12 cellular contexts compared by ENCODE assay signal in the genomic region with DNA sequence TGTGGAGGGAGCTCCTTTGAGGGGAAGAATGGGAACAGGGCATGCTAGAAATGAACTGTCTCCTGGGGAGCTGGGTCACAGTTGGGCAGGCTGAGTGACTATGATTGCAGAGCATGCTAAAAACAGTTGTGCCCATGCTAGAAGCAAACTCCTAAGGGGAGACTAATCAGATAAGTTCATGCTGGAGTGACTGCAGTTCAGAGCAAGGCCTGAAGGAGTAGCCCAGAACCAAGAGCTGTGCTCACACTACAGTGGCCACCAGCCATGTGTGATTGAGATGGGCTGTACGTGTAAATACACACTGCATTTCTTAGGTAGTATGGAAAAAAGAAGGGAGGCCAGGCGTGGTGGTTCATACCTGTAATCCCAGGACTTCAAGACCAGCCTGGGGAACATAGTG. TPM values are rescaled to one million over a fixed set of nuclear protein-coding genes. Genes with fewer than 3 reads are reported as not detected.
DNase-seq lines count a peak whose midpoint lies in the region; ATAC-seq and TF ChIP-seq lines count a peak whose summit lies in the region.
"Had no signal": no experiment of that assay in that cellular context is flagged by ENCODE, and none has a peak within 500 bp of the region (broad histone marks: within the 10 kb centered on the region; RNA-seq: fewer than 3 reads in every experiment).

No MANE protein-coding gene starts in this region.

- no peaks in the 10 kb centered on the region for H3K9me2 ChIP-seq in HCT116 (ENCODE audit: insufficient read depth)

- H3K9me3 Mint-ChIP-seq in CD8-positive, alpha-beta T cell: no peaks in the 10 kb centered on the region
- no peaks in the 10 kb centered on the region for H3K9me3 Mint-ChIP-seq in activated CD8-positive, alpha-beta T cell treated with anti-CD3 and anti-CD28 coated beads, Interleukin-2, amount 10 ng/mL, durations not matched to agents 7 days and 5 days (ENCODE audit: insufficient read depth)
- no peaks in the 10 kb centered on the region for H3K9me3 Mint-ChIP-seq in natural killer cell

- intact Hi-C loops in CD8-positive, alpha-beta T cell (cut with DNase I, micrococcal nuclease): no loop called here
- intact Hi-C loops in HCT116 (cut with micrococcal nuclease): no loop called here
- intact Hi-C loops in natural killer cell (cut with micrococcal nuclease): no loop called here

- H3K36me3 Mint-ChIP-seq in CD8-positive, alpha-beta T cell: peaks cover 64% of the 10 kb centered on the region
- peaks cover 58% of the 10 kb centered on the region for H3K36me3 Mint-ChIP-seq in activated CD8-positive, alpha-beta T cell treated with anti-CD3 and anti-CD28 coated beads, Interleukin-2, amount 10 ng/mL, durations not matched to agents 7 days and 5 days (ENCODE audit: low read depth)
- peaks cover 6% of the 10 kb centered on the region for H3K36me3 Mint-ChIP-seq in natural killer cell

- no peaks in the 10 kb centered on the region for H3K9me3 ChIP-seq in CD8-positive, alpha-beta T cell (ENCODE audit: low read length)
- H3K9me3 ChIP-seq in HCT116 (ENCODE audit: control insufficient read depth in 1 of 2, insufficient read depth in 1 of 2, low read depth in 1 of 2, low read length in 2 of 2): peaks cover 0 to 6% of the 10 kb centered on the region in 2 experiments; a peak in 1 of 4 replicates

- no peaks in the 10 kb centered on the region for H4K20me1 ChIP-seq in HCT116 (ENCODE audit: insufficient read depth)

- H3K27me3 ChIP-seq in CD8-positive, alpha-beta T cell (ENCODE audit: insufficient read depth, low read length): no peaks in the 10 kb centered on the region
- H3K27me3 ChIP-seq in HCT116 (ENCODE audit: insufficient read depth, low read length): no peaks in the 10 kb centered on the region

- H3K4me1 Mint-ChIP-seq in CD8-positive, alpha-beta T cell (ENCODE audit: low read depth): peaks cover 5% of the 10 kb centered on the region
- H3K4me1 Mint-ChIP-seq in activated CD8-positive, alpha-beta T cell treated with anti-CD3 and anti-CD28 coated beads, Interleukin-2, amount 10 ng/mL, durations not matched to agents 7 days and 5 days (ENCODE audit: low read depth): peaks cover 16% of the 10 kb centered on the region
- peaks cover 19 to 37% of the 10 kb centered on the region in 2 donors for H3K4me1 Mint-ChIP-seq in natural killer cell

- no peak overlapping the region for H2AFZ ChIP-seq in HCT116 (ENCODE audit: low read depth, low read length, poor library complexity, severe bottlenecking)

- no peaks in the 10 kb centered on the region for H3K4me1 ChIP-seq in CD8-positive, alpha-beta T cell (ENCODE audit: insufficient read depth, low read length)
- peaks cover 15 to 16% of the 10 kb centered on the region in 2 experiments; a peak in 3 of 4 replicates for H3K4me1 ChIP-seq in HCT116 (ENCODE audit: control insufficient read depth in 1 of 2, insufficient read depth in 2 of 2, low read length in 2 of 2)

- H3K4me2 ChIP-seq in HCT116 (ENCODE audit: low read length): no peak overlapping the region

- no peak for DNase-seq in CD8-positive, alpha-beta T cell
- no peak for DNase-seq in HCT116 (ENCODE audit: low read depth, low spot score)
- DNase-seq in activated CD8-positive, alpha-beta T cell treated with anti-CD3 and anti-CD28 coated beads, Interleukin-2, amount 10 ng/mL, durations not matched to agents 7 days and 5 days: no peak
- no peak for DNase-seq in natural killer cell
- no peak for DNase-seq in SIG-M5 (lab: John Stamatoyannopoulos, UW)
- DNase-seq in SW480 (ENCODE audit: low spot score): no peak
- DNase-seq: activated CD4-positive, alpha-beta T cell treated with anti-CD3 and anti-CD28 coated beads for 48 hours; activated gamma-delta T cell treated with Interleukin-2 at 50 U/mL for 16 hours; cerebellar nuclear complex had no signal

- H3K4me3 Mint-ChIP-seq in CD8-positive, alpha-beta T cell: no peak overlapping the region
- no peak overlapping the region for H3K4me3 Mint-ChIP-seq in activated CD8-positive, alpha-beta T cell treated with anti-CD3 and anti-CD28 coated beads, Interleukin-2, amount 10 ng/mL, durations not matched to agents 7 days and 5 days
- no peak overlapping the region for H3K4me3 Mint-ChIP-seq in natural killer cell

- no TSS peak for BruUV-seq in HCT116 (replicated peaks; lab: Mats Ljungman, UMichigan)

- no peak for TF ChIP-seq POLR2A in HCT116 (IDR thresholded peaks at IDR 0.05; ENCODE audit: borderline replicate concordance, extremely low read depth, insufficient read depth, insufficient read length)

- TF ChIP-seq CTCF in CD8-positive, alpha-beta T cell (IDR thresholded peaks at IDR 0.05): no peak
- TF ChIP-seq CTCF in HCT116 (IDR thresholded peaks at IDR 0.05 in 2 of 3, conservative IDR thresholded peaks at IDR 0.05 in 1 of 3; ENCODE audit: borderline replicate concordance in 1 of 3, insufficient read depth in 1 of 3, low read depth in 2 of 3, low read length in 2 of 3) (peak in 2 of 3 experiments; percentile 15 to 25; a peak in 1 of 6 replicates), natural killer cell (IDR thresholded peaks at IDR 0.05) (no peak)

- RAD21 ChIA-PET in HCT116 (lab: Charles Lee; ENCODE audit: low non-redundant PET in 1 of 2, low total read pairs in 2 of 2, uncharacterized antibody in 2 of 2, unreplicated experiment in 2 of 2): no interaction called here

- H3K9ac ChIP-seq in HCT116 (ENCODE audit: low read length): no peak overlapping the region

- TF ChIP-seq RAD21 in HCT116 (IDR thresholded peaks at IDR 0.05; ENCODE audit: low read depth): no peak

- ATAC-seq in CD8-positive, alpha-beta T cell: peak; percentile 64
- ATAC-seq in HCT116: peak; percentile 60
- ATAC-seq in activated CD8-positive, alpha-beta T cell treated with anti-CD3 and anti-CD28 coated beads, Interleukin-2, amount 10 ng/mL, durations not matched to agents 7 days and 5 days: peak; percentile 60
- ATAC-seq in natural killer cell: peak in 2 of 3 donors; percentile 44 to 58
- no peak for ATAC-seq in HG03565 (IDR thresholded peaks at IDR 0.05; ENCODE audit: unreplicated experiment)
- no peak for ATAC-seq in GM19035 (IDR thresholded peaks at IDR 0.05; ENCODE audit: unreplicated experiment)
- ATAC-seq: Right ventricle myocardium inferior had no signal

- CTCF ChIA-PET in CD8-positive, alpha-beta T cell (lab: Charles Lee): interaction anchor here (4.2 kb wide), 1 partner anchor 18 kb away, joined by 20 read pairs; no protein-coding TSS in a partner anchor
- CTCF ChIA-PET in HCT116 (lab: Charles Lee): no interaction called here
- CTCF ChIA-PET in activated CD8-positive, alpha-beta T cell treated with anti-CD3 and anti-CD28 coated beads, Interleukin-2, amount 10 ng/mL, durations not matched to agents 7 days and 5 days (lab: Charles Lee): interaction anchor here (1.4 to 1.5 kb wide), 3 partner anchors 17 to 34 kb away, joined by 3 to 4 read pairs (median 3); no protein-coding TSS in a partner anchor

- H3K36me3 ChIP-seq in CD8-positive, alpha-beta T cell (ENCODE audit: insufficient read depth, low read length): peaks cover 31% of the 10 kb centered on the region
- peaks cover 8 to 36% of the 10 kb centered on the region in 2 experiments for H3K36me3 ChIP-seq in HCT116 (ENCODE audit: control insufficient read depth in 1 of 2, insufficient read depth in 2 of 2, low read length in 2 of 2)

- no peaks in the 10 kb centered on the region for H3K27me3 Mint-ChIP-seq in CD8-positive, alpha-beta T cell (ENCODE audit: low read depth)
- no peaks in the 10 kb centered on the region for H3K27me3 Mint-ChIP-seq in activated CD8-positive, alpha-beta T cell treated with anti-CD3 and anti-CD28 coated beads, Interleukin-2, amount 10 ng/mL, durations not matched to agents 7 days and 5 days (ENCODE audit: low read depth)
- H3K27me3 Mint-ChIP-seq in natural killer cell (ENCODE audit: low read depth in 2 of 2): no peaks in the 10 kb centered on the region

- POLR2A ChIA-PET in CD8-positive, alpha-beta T cell (lab: Charles Lee): no interaction called here
- POLR2A ChIA-PET in HCT116 (lab: Charles Lee): no interaction called here
- POLR2A ChIA-PET in activated CD8-positive, alpha-beta T cell treated with anti-CD3 and anti-CD28 coated beads, Interleukin-2, amount 10 ng/mL, durations not matched to agents 7 days and 5 days (lab: Charles Lee): interaction anchor here (1.4 kb wide), 1 partner anchor 28 kb away, joined by 4 read pairs; the partner anchor contains the start of gene ST6GALNAC4

- H3K4me3 ChIP-seq in CD8-positive, alpha-beta T cell (ENCODE audit: low read depth, low read length): no peak overlapping the region
- H3K4me3 ChIP-seq in HCT116 (replicated peaks in 1 of 2; ENCODE audit: low read depth in 1 of 2, low read length in 2 of 2): no peak overlapping the region

- no peak overlapping the region for H3K27ac ChIP-seq in CD8-positive, alpha-beta T cell (ENCODE audit: low read depth, low read length)
- H3K27ac ChIP-seq in HCT116 (ENCODE audit: low read depth, low read length): no peak overlapping the region

- no peak overlapping the region for H3K27ac Mint-ChIP-seq in CD8-positive, alpha-beta T cell
- no peak overlapping the region for H3K27ac Mint-ChIP-seq in activated CD8-positive, alpha-beta T cell treated with anti-CD3 and anti-CD28 coated beads, Interleukin-2, amount 10 ng/mL, durations not matched to agents 7 days and 5 days
- H3K27ac Mint-ChIP-seq in natural killer cell: peak overlapping the region in 1 of 2 donors; percentile 60

- no peaks in the 10 kb centered on the region for H3K79me2 ChIP-seq in HCT116 (ENCODE audit: insufficient read depth, low read length)

RNA-seq across cellular contexts. Expression of gene AK1, which starts 10.3 kb away (rescaled TPM):
- total RNA-seq in CD8-positive, alpha-beta T cell: 10 to 100 TPM; 34.8 to 35.2 TPM
- 61.1 TPM for total RNA-seq in HCT116 (2021; ENCODE audit: unreplicated experiment)
- 70.6 and 74.2 TPM in 2 replicates for polyA plus RNA-seq in HCT116 (2012)
- total RNA-seq in activated CD8-positive, alpha-beta T cell treated with anti-CD3 and anti-CD28 coated beads, Interleukin-2, amount 10 ng/mL, durations not matched to agents 7 days and 5 days: 10 to 100 TPM; 22.4 to 30.4 TPM
- total RNA-seq in natural killer cell: 10 to 100 TPM; 47.3 to 76.3 (median 54.2) TPM

RNA-seq across cellular contexts. Expression of gene ST6GALNAC6, which starts 11.6 kb away (rescaled TPM):
- total RNA-seq in CD8-positive, alpha-beta T cell: 10 to 100 TPM; 49.8 to 56.1 TPM
- total RNA-seq in HCT116 (2021; ENCODE audit: unreplicated experiment): 24.5 TPM
- polyA plus RNA-seq in HCT116 (2012): 22.9 and 25.0 TPM in 2 replicates
- total RNA-seq in activated CD8-positive, alpha-beta T cell treated with anti-CD3 and anti-CD28 coated beads, Interleukin-2, amount 10 ng/mL, durations not matched to agents 7 days and 5 days: 10 to 100 TPM; 68.6 to 77.6 TPM
- total RNA-seq in natural killer cell: 100 to 1,000 TPM; 120 to 148 (median 127) TPM

RNA-seq across cellular contexts. Expression of gene ST6GALNAC4, which starts 29.0 kb away (rescaled TPM):
- total RNA-seq in CD8-positive, alpha-beta T cell: 10 to 100 TPM; 40.0 to 47.6 TPM
- total RNA-seq in HCT116 (2021; ENCODE audit: unreplicated experiment) (49.4 TPM), natural killer cell (10 to 100 TPM; 18.8 to 33.0 (median 20.4) TPM)
- polyA plus RNA-seq in HCT116 (2012): 45.7 and 58.2 TPM in 2 replicates
- 10 to 100 TPM; 37.0 to 39.7 TPM for total RNA-seq in activated CD8-positive, alpha-beta T cell treated with anti-CD3 and anti-CD28 coated beads, Interleukin-2, amount 10 ng/mL, durations not matched to agents 7 days and 5 days

RNA-seq across cellular contexts. Expression of gene ENG, which starts 33.3 kb away (rescaled TPM):
- total RNA-seq in CD8-positive, alpha-beta T cell: 1 to 10 TPM; 2.6 to 3.0 TPM
- 0.76 TPM for total RNA-seq in HCT116 (2021; ENCODE audit: unreplicated experiment)
- polyA plus RNA-seq in HCT116 (2012): 2.2 and 3.6 TPM in 2 replicates
- total RNA-seq in activated CD8-positive, alpha-beta T cell treated with anti-CD3 and anti-CD28 coated beads, Interleukin-2, amount 10 ng/mL, durations not matched to agents 7 days and 5 days: 10 to 100 TPM; 22.9 to 24.3 TPM
- total RNA-seq in natural killer cell: 10 to 100 TPM in 2 of 3 donors, 1 to 10 TPM in 1; 8.5 to 13.6 (median 12.3) TPM

RNA-seq across cellular contexts. Expression of gene PIP5KL1, which starts 42.8 kb away (rescaled TPM):
- 1 to 10 TPM; 5.1 to 7.4 TPM for total RNA-seq in CD8-positive, alpha-beta T cell
- total RNA-seq in HCT116 (2021; ENCODE audit: unreplicated experiment): 37.6 TPM
- polyA plus RNA-seq in HCT116 (2012): 35.7 and 36.0 TPM in 2 replicates
- 1 to 10 TPM; 2.6 to 2.7 TPM for total RNA-seq in activated CD8-positive, alpha-beta T cell treated with anti-CD3 and anti-CD28 coated beads, Interleukin-2, amount 10 ng/mL, durations not matched to agents 7 days and 5 days
- total RNA-seq in natural killer cell: 1 to 10 TPM in 1 of 3 donors, under 1 TPM in 2; 0.52 to 1.4 (median 0.97) TPM
- total RNA-seq: Right ventricle myocardium inferior had no signal

Comparison
In these comparisons a context has a peak if more than half of its experiments do, and no peak if none do; other contexts are left out.
1. ATAC-seq: peak in CD8-positive, alpha-beta T cell (single experiment), HCT116 (single experiment), activated CD8-positive, alpha-beta T cell treated with anti-CD3 and anti-CD28 coated beads, Interleukin-2, amount 10 ng/mL, durations not matched to agents 7 days and 5 days (single experiment) and natural killer cell (2 of 3); none in HG03565 (single experiment) and GM19035 (single experiment).
2. CTCF ChIP-seq: peak in HCT116 (2 of 3); none in CD8-positive, alpha-beta T cell (single experiment) and natural killer cell (single experiment).